ENCODE assay signal across 9 cellular contexts in genomic region chr20:10848810-10849370, GRCh38.
DNase-seq lines count a peak whose midpoint lies in the region; ATAC-seq and TF ChIP-seq lines count a peak whose summit lies in the region.
"Had no signal": no experiment of that assay in that cellular context is flagged by ENCODE, and none has a peak within 500 bp of the region (broad histone marks: within the 10 kb centered on the region; RNA-seq: fewer than 3 reads in every experiment).

No MANE protein-coding gene starts in this region.

- no peaks in the 10 kb centered on the region for H3K27me3 ChIP-seq in lower lobe of right lung (ENCODE audit: low read depth)
- H3K27me3 ChIP-seq in CD4-positive, alpha-beta memory T cell (ENCODE audit: insufficient read depth, low read length): no peaks in the 10 kb centered on the region

- no peaks in the 10 kb centered on the region for H3K4me1 ChIP-seq in lower lobe of right lung
- H3K4me1 ChIP-seq in CD4-positive, alpha-beta memory T cell (ENCODE audit: insufficient read depth, low read length): no peaks in the 10 kb centered on the region

- intact Hi-C loops in lower lobe of right lung (cut with DNase I): no loop called here
- intact Hi-C loops in CD4-positive, alpha-beta memory T cell (cut with micrococcal nuclease): no loop called here

- POLR2A ChIA-PET in CD4-positive, alpha-beta memory T cell (lab: Charles Lee; ENCODE audit: partially characterized antibody): no interaction called here

- ATAC-seq in lower lobe of right lung (peak; percentile 26 to 67), GM21723 (IDR thresholded peaks at IDR 0.05; ENCODE audit: unreplicated experiment) (no peak), GM18909 (IDR thresholded peaks at IDR 0.05; ENCODE audit: poor library complexity, unreplicated experiment) (no peak), GM21825 (IDR thresholded peaks at IDR 0.05; ENCODE audit: unreplicated experiment) (no peak)

- no peaks in the 10 kb centered on the region for H3K36me3 Mint-ChIP-seq in CD4-positive, alpha-beta memory T cell
- H3K36me3 Mint-ChIP-seq: IgD-negative memory B cell had no signal

- CTCF ChIA-PET in CD4-positive, alpha-beta memory T cell (lab: Charles Lee; ENCODE audit: partially characterized antibody): no interaction called here

- no peak overlapping the region for H3K4me3 Mint-ChIP-seq in CD4-positive, alpha-beta memory T cell
- H3K4me3 Mint-ChIP-seq: IgD-negative memory B cell had no signal

- no peak for TF ChIP-seq CTCF in lower lobe of right lung (IDR thresholded peaks at IDR 0.05)

- no peak overlapping the region for H3K27ac ChIP-seq in lower lobe of right lung
- no peak overlapping the region for H3K27ac ChIP-seq in CD4-positive, alpha-beta memory T cell (ENCODE audit: low read depth, low read length)

- no peaks in the 10 kb centered on the region for H3K9me3 ChIP-seq in lower lobe of right lung
- no peaks in the 10 kb centered on the region for H3K9me3 ChIP-seq in CD4-positive, alpha-beta memory T cell (ENCODE audit: control insufficient read depth in 1 of 2, low read length in 2 of 2)

- peak; percentile 51 for DNase-seq in AG08396 (ENCODE audit: low spot score)
- peak; percentile 53 for DNase-seq in HK-2 (ENCODE audit: unreplicated experiment)
- peak; percentile 57 for DNase-seq in brain pericyte (ENCODE audit: low read depth, low spot score)
- DNase-seq in lower lobe of right lung: no peak
- DNase-seq in CD4-positive, alpha-beta memory T cell: no peak

- H3K27ac Mint-ChIP-seq in CD4-positive, alpha-beta memory T cell: no peak overlapping the region
- H3K27ac Mint-ChIP-seq: IgD-negative memory B cell had no signal

- peaks cover 0 to 2% of the 10 kb centered on the region in 2 donors for H3K27me3 Mint-ChIP-seq in CD4-positive, alpha-beta memory T cell
- H3K27me3 Mint-ChIP-seq: IgD-negative memory B cell had no signal

- peaks cover 0 to 6% (median 0%) of the 10 kb centered on the region in 8 donors for H3K9me3 Mint-ChIP-seq in CD4-positive, alpha-beta memory T cell

- no peaks in the 10 kb centered on the region for H3K4me1 Mint-ChIP-seq in CD4-positive, alpha-beta memory T cell

- no peak overlapping the region for H3K4me3 ChIP-seq in lower lobe of right lung
- no peak overlapping the region for H3K4me3 ChIP-seq in CD4-positive, alpha-beta memory T cell (ENCODE audit: low read length in 2 of 2)

- no peaks in the 10 kb centered on the region for H3K36me3 ChIP-seq in lower lobe of right lung
- H3K36me3 ChIP-seq in CD4-positive, alpha-beta memory T cell (ENCODE audit: insufficient read depth, low read length): no peaks in the 10 kb centered on the region

Comparison
In these comparisons a context has a peak if more than half of its experiments do, and no peak if none do; other contexts are left out.
1. DNase-seq: peak in AG08396 (single experiment), HK-2 (single experiment) and brain pericyte (single experiment); none in lower lobe of right lung (single experiment) and CD4-positive, alpha-beta memory T cell (0 of 5).
2. ATAC-seq: peak in lower lobe of right lung (2 of 2); none in GM21723 (single experiment), GM18909 (single experiment) and GM21825 (single experiment).